Comparison of ENCODE assay signal across 20 cellular contexts in genomic region chr11:89516496-89516895, GRCh38. TPM values are rescaled to one million over a fixed set of nuclear protein-coding genes. Genes with fewer than 3 reads are reported as not detected.
"Had no signal": no experiment of that assay in that cellular context is flagged by ENCODE, and none has a peak within 500 bp of the region (broad histone marks: within the 10 kb centered on the region; RNA-seq: fewer than 3 reads in every experiment).

No MANE protein-coding gene starts in this region.

- DNase-seq: activated CD4-positive, alpha-beta T cell treated with anti-CD3 and anti-CD28 coated beads for 48 hours; activated CD4-positive, alpha-beta T cell treated with anti-CD3 and anti-CD28 coated beads, Interleukin-2, amount 50 U/mL, for 4 hours; activated CD4-positive, CD25-positive, alpha-beta regulatory T cell treated with anti-CD3 and anti-CD28 coated beads, Interleukin-2, amount 50 U/mL, for 72 hours; activated CD8-positive, alpha-beta memory T cell treated with anti-CD3 and anti-CD28 coated beads, Interleukin-2, amount 10 ng/mL, durations not matched to agents 7 days and 5 days; activated effector memory CD4-positive, alpha-beta T cell treated with anti-CD3 and anti-CD28 coated beads, Interleukin-2, amount 50 U/mL, for 16 hours; activated naive CD4-positive, alpha-beta T cell treated with Interleukin-2 at 50 U/mL for 16 hours; activated T-cell treated with anti-CD3 and anti-CD28 coated beads, Interleukin-2, amount 50 U/mL, for 24 hours; Karpas-422; NCI-H1105 treated with DMSO at 0.1 percent for 48 hours; NCI-H146; NCI-H187 treated with DMSO at 0.1 percent for 48 hours; NCI-H2081 treated with DMSO at 0.1 percent for 48 hours; NCI-H446; PC-3; SHP77 treated with DMSO at 0.1 percent for 48 hours; T-helper 17 cell; T-helper 9 cell had no signal

- H3K27me3 Mint-ChIP-seq: activated CD8-positive, alpha-beta memory T cell treated with anti-CD3 and anti-CD28 coated beads, Interleukin-2, amount 10 ng/mL, durations not matched to agents 7 days and 5 days; activated T-cell treated with anti-CD3 and anti-CD28 coated beads, Interleukin-2, amount 50 U/mL, for 24 hours; T-helper 17 cell had no signal

- H3K27ac Mint-ChIP-seq: activated CD8-positive, alpha-beta memory T cell treated with anti-CD3 and anti-CD28 coated beads, Interleukin-2, amount 10 ng/mL, durations not matched to agents 7 days and 5 days; activated naive CD4-positive, alpha-beta T cell treated with anti-CD3 and anti-CD28 coated beads, Interleukin-2, amount 50 U/mL, for 72 hours; activated T-cell treated with anti-CD3 and anti-CD28 coated beads, Interleukin-2, amount 50 U/mL, for 24 hours; activated T-helper 1 cell treated with anti-CD3 and anti-CD28 coated beads, Interleukin-12 subunit alpha, Interleukin-12 subunit beta, Interleukin-2, Interleukin-4 antibody, amounts not matched to agents 30 ng/mL and 10 ng/mL and 1 ng/mL, durations not matched to agents 14 hours and 24 hours and 36 hours; T-helper 17 cell; WTC11 had no signal

- H3K36me3 Mint-ChIP-seq: activated CD8-positive, alpha-beta memory T cell treated with anti-CD3 and anti-CD28 coated beads, Interleukin-2, amount 10 ng/mL, durations not matched to agents 7 days and 5 days; activated naive CD4-positive, alpha-beta T cell treated with anti-CD3 and anti-CD28 coated beads, Interleukin-2, amount 50 U/mL, for 72 hours had no signal

- H3K4me3 Mint-ChIP-seq: activated CD8-positive, alpha-beta memory T cell treated with anti-CD3 and anti-CD28 coated beads, Interleukin-2, amount 10 ng/mL, durations not matched to agents 7 days and 5 days; activated T-cell treated with anti-CD3 and anti-CD28 coated beads, Interleukin-2, amount 50 U/mL, for 24 hours; activated T-helper 1 cell treated with anti-CD3 and anti-CD28 coated beads, Interleukin-12 subunit alpha, Interleukin-12 subunit beta, Interleukin-2, Interleukin-4 antibody, amounts not matched to agents 30 ng/mL and 10 ng/mL and 1 ng/mL, durations not matched to agents 14 hours and 24 hours and 36 hours; T-helper 17 cell; WTC11 had no signal

- H3K4me1 Mint-ChIP-seq: activated CD8-positive, alpha-beta memory T cell treated with anti-CD3 and anti-CD28 coated beads, Interleukin-2, amount 10 ng/mL, durations not matched to agents 7 days and 5 days; T-helper 17 cell; WTC11 had no signal

- ATAC-seq: activated CD8-positive, alpha-beta memory T cell treated with anti-CD3 and anti-CD28 coated beads, Interleukin-2, amount 10 ng/mL, durations not matched to agents 7 days and 5 days; activated naive CD4-positive, alpha-beta T cell treated with anti-CD3 and anti-CD28 coated beads, Interleukin-2, amount 50 U/mL, for 72 hours; PC-3; T-helper 17 cell; WTC11 had no signal

- H3K9me3 Mint-ChIP-seq: activated T-helper 1 cell treated with anti-CD3 and anti-CD28 coated beads, Interleukin-12 subunit alpha, Interleukin-12 subunit beta, Interleukin-2, Interleukin-4 antibody, amounts not matched to agents 30 ng/mL and 10 ng/mL and 1 ng/mL, durations not matched to agents 14 hours and 24 hours and 36 hours had no signal

RNA-seq across cellular contexts. Expression of gene NOX4, which starts 25.3 kb away (rescaled TPM):
- total RNA-seq: activated CD8-positive, alpha-beta memory T cell treated with anti-CD3 and anti-CD28 coated beads, Interleukin-2, amount 10 ng/mL, durations not matched to agents 7 days and 5 days; activated naive CD4-positive, alpha-beta T cell treated with anti-CD3 and anti-CD28 coated beads, Interleukin-2, amount 50 U/mL, for 72 hours; activated T-helper 1 cell treated with anti-CD3 and anti-CD28 coated beads, Interleukin-12 subunit alpha, Interleukin-12 subunit beta, Interleukin-2, Interleukin-4 antibody, amounts not matched to agents 30 ng/mL and 10 ng/mL and 1 ng/mL, durations not matched to agents 14 hours and 24 hours and 36 hours; PC-3; T-helper 17 cell had no signal
